Comparison of ENCODE assay signal across 15 cellular contexts in genomic region chr16:14291941-14292825, GRCh38.
DNase-seq lines count a peak whose midpoint lies in the region; ATAC-seq and TF ChIP-seq lines count a peak whose summit lies in the region.
"Had no signal": no experiment of that assay in that cellular context is flagged by ENCODE, and none has a peak within 500 bp of the region (broad histone marks: within the 10 kb centered on the region; RNA-seq: fewer than 3 reads in every experiment).

No MANE protein-coding gene starts in this region.

- H3K9ac ChIP-seq in GM23248, result no peak overlapping the region

- no peak for ATAC-seq in GM21515 (IDR thresholded peaks at IDR 0.05; ENCODE audit: unreplicated experiment)
- no peak for ATAC-seq in HG02571 (IDR thresholded peaks at IDR 0.05; ENCODE audit: unreplicated experiment)

- DNase-seq in GM13977 (ENCODE audit: low spot score) (peak; percentile 2), NOMO-1 treated with DMSO at 0.1 percent for 48 hours (lab: John Stamatoyannopoulos, UW; ENCODE audit: unreplicated experiment) (peak; percentile 21), fibroblast of gingiva (ENCODE audit: low read depth) (peak; percentile 35), testis (peak; percentile 16), GM23248 (no peak)
- DNase-seq: CD8-positive, alpha-beta memory T cell; GF-D8; MG63; NCI-H1417; NCI-H1930; NCI-H2171; NCI-H446 treated with DMSO at 0.1 percent for 48 hours; NCI-H774 had no signal

- H3K36me3 ChIP-seq in testis (ENCODE audit: low read depth, missing control alignments), result no peaks in the 10 kb centered on the region
- no peaks in the 10 kb centered on the region for H3K36me3 ChIP-seq in GM23248 (ENCODE audit: low read depth)
- H3K36me3 ChIP-seq: MG63 had no signal

- H2AFZ ChIP-seq in GM23248, result no peak overlapping the region

- no peak for TF ChIP-seq POLR2A in testis (IDR thresholded peaks at IDR 0.05)

- no peak overlapping the region for H3K4me3 ChIP-seq in testis
- H3K4me3 ChIP-seq in GM23248, result no peak overlapping the region
- H3K4me3 ChIP-seq: MG63 had no signal

- H3K9me3 ChIP-seq in testis (no peaks in the 10 kb centered on the region), GM23248 (ENCODE audit: low read depth) (no peaks in the 10 kb centered on the region)

- no peaks in the 10 kb centered on the region for H3K79me2 ChIP-seq in GM23248 (ENCODE audit: insufficient read depth)

- H3K4me1 ChIP-seq in testis, result no peaks in the 10 kb centered on the region
- H3K4me1 ChIP-seq in GM23248 (ENCODE audit: insufficient read depth), result no peaks in the 10 kb centered on the region

- no peaks in the 10 kb centered on the region for H4K20me1 ChIP-seq in GM23248 (ENCODE audit: insufficient read depth)

- in situ Hi-C loops in GM13977 (cut with MboI; ENCODE audit: low pct_unique_long_range_greater_than_20kb, low sequenced_read_pairs, unreplicated experiment) (no loop called here), GM23248 (cut with MboI) (no loop called here)

- no peaks in the 10 kb centered on the region for H3F3A ChIP-seq in GM23248 (ENCODE audit: insufficient read depth)

- H3K27me3 ChIP-seq in testis (no peaks in the 10 kb centered on the region), GM23248 (replicated peaks; ENCODE audit: insufficient read depth) (no peaks in the 10 kb centered on the region)
- H3K27me3 ChIP-seq: MG63 had no signal

- H3K27ac ChIP-seq in testis (no peak overlapping the region), GM23248 (no peak overlapping the region)

- H3K4me2 ChIP-seq in GM23248 (ENCODE audit: unreplicated experiment), result no peak overlapping the region

- WGBS in testis, 2 donors, result 81 to 85% methylated on average over 11 of the region's 11 CpGs
- 52 to 54% methylated on average over 11 of the region's 11 CpGs for WGBS in GM23248 (ENCODE audit: low coverage in 1 of 2, low lambda C conversion rate in 2 of 2, missing lambda C conversion rate in 2 of 2), 2 experiments

- TF ChIP-seq CTCF in GM13977 (IDR thresholded peaks at IDR 0.05; ENCODE audit: extremely low read depth, insufficient read depth, missing control alignments) (no peak), testis (IDR thresholded peaks at IDR 0.05) (no peak)

- intact Hi-C loops in testis (cut with DNase I; ENCODE audit: low total_unique reads), result no loop called here

- H3K9me2 ChIP-seq in GM23248 (ENCODE audit: insufficient read depth), result no peaks in the 10 kb centered on the region
